In genomic region chr14:34843011-34843554, GRCh38 we compare ENCODE assay signal across 8 cellular contexts. TPM values are rescaled to one million over a fixed set of nuclear protein-coding genes. Genes with fewer than 3 reads are reported as not detected.
DNase-seq lines count a peak whose midpoint lies in the region; FAIRE-seq and TF ChIP-seq lines count a peak whose summit lies in the region.
"Had no signal": no experiment of that assay in that cellular context is flagged by ENCODE, and none has a peak within 500 bp of the region (broad histone marks: within the 10 kb centered on the region; RNA-seq: fewer than 3 reads in every experiment).

No MANE protein-coding gene starts in this region.

- peaks cover 0 to 5% (median 0%) of the 10 kb centered on the region in 4 donors for H3K4me1 ChIP-seq in Peyer's patch
- H3K4me1 ChIP-seq: parathyroid adenoma had no signal

- H3K36me3 Mint-ChIP-seq in activated naive CD8-positive, alpha-beta T cell: peaks cover 16% of the 10 kb centered on the region

- H3K9me3 ChIP-seq in Peyer's patch: no peaks in the 10 kb centered on the region

- H3K27me3 Mint-ChIP-seq in activated naive CD8-positive, alpha-beta T cell: no peaks in the 10 kb centered on the region

- peak overlapping the region; percentile 3 for H3K4me3 Mint-ChIP-seq in activated naive CD8-positive, alpha-beta T cell

- H3K36me3 ChIP-seq in kidney epithelial cell (ENCODE audit: control insufficient read depth, insufficient read depth, low read length): no peaks in the 10 kb centered on the region
- no peaks in the 10 kb centered on the region for H3K36me3 ChIP-seq in Peyer's patch

- TF ChIP-seq POLR2A in Peyer's patch (IDR thresholded peaks at IDR 0.05): no peak

- H3K4me3 ChIP-seq in GM12865 (ENCODE audit: low read depth, low read length): no peak overlapping the region
- no peak overlapping the region for H3K4me3 ChIP-seq in kidney epithelial cell (ENCODE audit: low read depth, low read length)
- no peak overlapping the region for H3K4me3 ChIP-seq in Peyer's patch

- TF ChIP-seq CTCF in GM12865 (IDR thresholded peaks at IDR 0.05; ENCODE audit: insufficient read depth, low read depth, low read length, missing control alignments) (no peak), kidney epithelial cell (IDR thresholded peaks at IDR 0.05; ENCODE audit: insufficient read depth, low read length, poor library complexity, severe bottlenecking) (no peak), Peyer's patch (IDR thresholded peaks at IDR 0.05) (no peak)

- no peaks in the 10 kb centered on the region for H3K9me3 Mint-ChIP-seq in activated naive CD8-positive, alpha-beta T cell (ENCODE audit: low read depth)

- H3K27ac Mint-ChIP-seq in activated naive CD8-positive, alpha-beta T cell: peak overlapping the region; percentile 84

- H3K27me3 ChIP-seq in kidney epithelial cell (ENCODE audit: control insufficient read depth, insufficient read depth, low read length): no peaks in the 10 kb centered on the region
- no peaks in the 10 kb centered on the region for H3K27me3 ChIP-seq in Peyer's patch

- no peak overlapping the region for H3K27ac ChIP-seq in Peyer's patch
- H3K27ac ChIP-seq: parathyroid adenoma had no signal

- peaks cover 21% of the 10 kb centered on the region for H3K4me1 Mint-ChIP-seq in activated naive CD8-positive, alpha-beta T cell (ENCODE audit: low read depth)

- DNase-seq in GM12865 (ENCODE audit: low read depth) (peak; percentile 53), HTR-8/SVneo (ENCODE audit: insufficient read length, low spot score) (peak; percentile 43), kidney epithelial cell (ENCODE audit: low read depth) (peak; percentile 63), Peyer's patch (no peak), NCI-H82 (lab: John Stamatoyannopoulos, UW) (no peak), epidermal melanocyte (ENCODE audit: insufficient read length, low spot score) (no peak)

- peak; percentile 46 for FAIRE-seq in HTR-8/SVneo (lab: Jason Lieb, UNC)

RNA-seq across cellular contexts. Expression of gene BAZ1A, which starts 32.1 kb away (rescaled TPM):
- total RNA-seq in kidney epithelial cell: 36.1 and 44.2 TPM in 2 replicates
- 10 to 100 TPM; 26.3 to 61.1 (median 29.1) TPM for total RNA-seq in Peyer's patch

Comparison
In these comparisons a context has a peak if more than half of its experiments do, and no peak if none do; other contexts are left out.
1. DNase-seq: peak in GM12865 (single experiment), HTR-8/SVneo (single experiment) and kidney epithelial cell (single experiment); none in Peyer's patch (0 of 3), NCI-H82 (single experiment) and epidermal melanocyte (single experiment).